In the genomic region with DNA sequence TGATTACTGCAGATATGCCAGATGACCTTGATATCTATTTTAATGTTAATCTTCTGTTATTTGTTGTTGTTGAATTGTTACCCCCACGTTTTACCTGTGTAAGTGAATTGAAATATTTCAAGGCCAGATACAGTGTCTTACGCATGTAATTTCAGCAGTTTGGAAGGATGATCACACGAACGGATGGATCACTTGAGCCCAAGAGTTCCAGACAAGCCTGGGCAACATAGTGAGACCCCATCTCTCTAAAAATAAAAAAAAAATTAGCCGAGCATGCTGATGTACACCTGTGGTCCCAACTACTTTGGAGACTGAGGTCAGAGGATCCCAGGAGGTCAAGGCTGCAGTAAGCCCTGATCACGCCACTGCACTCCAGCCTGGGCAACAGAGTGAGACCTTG, we compare ENCODE assay signal across 11 cellular contexts. TPM values are rescaled to one million over a fixed set of nuclear protein-coding genes. Genes with fewer than 3 reads are reported as not detected.
DNase-seq lines count a peak whose midpoint lies in the region; ATAC-seq and TF ChIP-seq lines count a peak whose summit lies in the region.
"Had no signal": no experiment of that assay in that cellular context is flagged by ENCODE, and none has a peak within 500 bp of the region (broad histone marks: within the 10 kb centered on the region; RNA-seq: fewer than 3 reads in every experiment).

No MANE protein-coding gene starts in this region.

- H3K4me3 Mint-ChIP-seq in activated naive CD4-positive, alpha-beta T cell treated with anti-CD3 and anti-CD28 coated beads for 36 hours, result no peak overlapping the region
- no peak overlapping the region for H3K4me3 Mint-ChIP-seq in T-cell
- no peak overlapping the region for H3K4me3 Mint-ChIP-seq in stimulated activated naive CD8-positive, alpha-beta T cell treated with anti-CD3 and anti-CD28 coated beads, Interleukin-15, amount 100 ng/mL, for 72 hours

- no peaks in the 10 kb centered on the region for H3K27me3 Mint-ChIP-seq in activated naive CD4-positive, alpha-beta T cell treated with anti-CD3 and anti-CD28 coated beads for 36 hours (ENCODE audit: low read depth)
- H3K27me3 Mint-ChIP-seq in T-cell, result no peaks in the 10 kb centered on the region
- no peaks in the 10 kb centered on the region for H3K27me3 Mint-ChIP-seq in stimulated activated naive CD8-positive, alpha-beta T cell treated with anti-CD3 and anti-CD28 coated beads, Interleukin-15, amount 100 ng/mL, for 72 hours

- H3K27me3 ChIP-seq in esophagus squamous epithelium (no peaks in the 10 kb centered on the region), aorta (ENCODE audit: control insufficient read depth in 1 of 2, insufficient read depth in 2 of 2, low read length in 1 of 2) (no peaks in the 10 kb centered on the region)

- DNase-seq in activated naive CD4-positive, alpha-beta T cell treated with anti-CD3 and anti-CD28 coated beads for 36 hours, result no peak
- no peak for DNase-seq in activated naive CD4-positive, alpha-beta T cell treated with anti-CD3 and anti-CD28 coated beads, Interleukin-2, amount 50 U/mL, for 16 hours
- DNase-seq in T-cell (no peak), esophagus squamous epithelium (lab: John Stamatoyannopoulos, UW) (no peak), aorta (no peak), GOT3 (lab: John Stamatoyannopoulos, UW) (no peak)
- DNase-seq in stimulated activated naive CD8-positive, alpha-beta T cell treated with anti-CD3 and anti-CD28 coated beads, Interleukin-15, amount 100 ng/mL, for 72 hours, result no peak
- DNase-seq: activated CD8-positive, alpha-beta memory T cell treated with anti-CD3 and anti-CD28 coated beads, Interleukin-2, amount 50 U/mL, for 4 hours; cortex of kidney; NCI-H524 had no signal

- intact Hi-C loops in activated naive CD4-positive, alpha-beta T cell treated with anti-CD3 and anti-CD28 coated beads for 36 hours (cut with micrococcal nuclease), result no loop called here
- intact Hi-C loops in esophagus squamous epithelium (cut with DNase I) (no loop called here), aorta (cut with DNase I) (no loop called here)

- CTCF ChIA-PET in activated naive CD4-positive, alpha-beta T cell treated with anti-CD3 and anti-CD28 coated beads for 36 hours (lab: Charles Lee), result interaction anchor here (0.6 kb wide), 1 partner anchor 33 kb away, joined by 3 read pairs; no protein-coding TSS in a partner anchor
- CTCF ChIA-PET in T-cell (lab: Charles Lee), result interaction anchor here in 1 of 2 donors (0.7 kb wide), 1 partner anchor 571 kb away, joined by 5 read pairs; no protein-coding TSS in a partner anchor

- H3K4me3 ChIP-seq in esophagus squamous epithelium, result no peak overlapping the region
- no peak overlapping the region for H3K4me3 ChIP-seq in aorta (ENCODE audit: low read length in 2 of 2)

- peak overlapping the region; percentile 83 for H3K27ac Mint-ChIP-seq in activated naive CD4-positive, alpha-beta T cell treated with anti-CD3 and anti-CD28 coated beads for 36 hours
- H3K27ac Mint-ChIP-seq in T-cell, result peak overlapping the region; percentile 46 to 58
- peak overlapping the region; percentile 19 to 40 for H3K27ac Mint-ChIP-seq in stimulated activated naive CD8-positive, alpha-beta T cell treated with anti-CD3 and anti-CD28 coated beads, Interleukin-15, amount 100 ng/mL, for 72 hours

- H3K4me1 ChIP-seq in esophagus squamous epithelium (peaks cover 0 to 15% (median 4%) of the 10 kb centered on the region in 3 donors), aorta (ENCODE audit: control insufficient read depth in 1 of 2, insufficient read depth in 2 of 2, low read length in 2 of 2) (peaks cover 1 to 5% of the 10 kb centered on the region in 2 donors)

- POLR2A ChIA-PET in T-cell (lab: Charles Lee), result no interaction called here

- H3K4me1 Mint-ChIP-seq in activated naive CD4-positive, alpha-beta T cell treated with anti-CD3 and anti-CD28 coated beads for 36 hours (ENCODE audit: low read depth), result peaks cover 40% of the 10 kb centered on the region
- H3K4me1 Mint-ChIP-seq in T-cell, result peaks cover 27 to 33% (median 30%) of the 10 kb centered on the region in 3 donors
- peaks cover 30% of the 10 kb centered on the region for H3K4me1 Mint-ChIP-seq in stimulated activated naive CD8-positive, alpha-beta T cell treated with anti-CD3 and anti-CD28 coated beads, Interleukin-15, amount 100 ng/mL, for 72 hours

- peaks cover 50% of the 10 kb centered on the region for H3K36me3 Mint-ChIP-seq in activated naive CD4-positive, alpha-beta T cell treated with anti-CD3 and anti-CD28 coated beads for 36 hours (ENCODE audit: low read depth)
- peaks cover 73% of the 10 kb centered on the region for H3K36me3 Mint-ChIP-seq in T-cell

- no peaks in the 10 kb centered on the region for H3K9me3 ChIP-seq in esophagus squamous epithelium
- H3K9me3 ChIP-seq in aorta (ENCODE audit: control insufficient read depth, low read length), result no peaks in the 10 kb centered on the region

- TF ChIP-seq CTCF in esophagus squamous epithelium (IDR thresholded peaks at IDR 0.05), result no peak

- H3K27ac ChIP-seq in esophagus squamous epithelium (peak overlapping the region in 3 of 4 donors; percentile 3 to 49 (median 12)), aorta (ENCODE audit: low read depth in 1 of 2, low read length in 2 of 2) (no peak overlapping the region)

- 72 to 80% methylated on average over 6 of the region's 6 CpGs for WGBS in esophagus squamous epithelium, 2 donors
- 81 to 86% methylated on average over 6 of the region's 6 CpGs for WGBS in aorta, 2 donors

- no peak for TF ChIP-seq POLR2A in esophagus squamous epithelium (IDR thresholded peaks at IDR 0.05)

- ATAC-seq in T-cell (replicated peaks in 1 of 4) (no peak), aorta (ENCODE audit: low FRiP score) (no peak), HG02884 (IDR thresholded peaks at IDR 0.05; ENCODE audit: unreplicated experiment) (no peak)
- no peak for ATAC-seq in stimulated activated naive CD8-positive, alpha-beta T cell treated with anti-CD3 and anti-CD28 coated beads, Interleukin-15, amount 100 ng/mL, for 72 hours

- H3K36me3 ChIP-seq in esophagus squamous epithelium (peaks cover 0 to 89% (median 3%) of the 10 kb centered on the region in 3 donors), aorta (ENCODE audit: control insufficient read depth in 1 of 2, insufficient read depth in 2 of 2, low read length in 1 of 2) (no peaks in the 10 kb centered on the region)

- H3K9me3 Mint-ChIP-seq in activated naive CD4-positive, alpha-beta T cell treated with anti-CD3 and anti-CD28 coated beads for 36 hours, result peaks cover 9% of the 10 kb centered on the region
- peaks cover 5 to 9% (median 6%) of the 10 kb centered on the region in 3 donors for H3K9me3 Mint-ChIP-seq in T-cell
- H3K9me3 Mint-ChIP-seq in stimulated activated naive CD8-positive, alpha-beta T cell treated with anti-CD3 and anti-CD28 coated beads, Interleukin-15, amount 100 ng/mL, for 72 hours, result peaks cover 0 to 2% of the 10 kb centered on the region in 2 donors

RNA-seq across cellular contexts. Expression of gene SDCCAG8, which starts 32.2 kb away (rescaled TPM):
- 10 to 100 TPM; 24.5 to 29.9 TPM for total RNA-seq in activated naive CD4-positive, alpha-beta T cell treated with anti-CD3 and anti-CD28 coated beads for 36 hours
- total RNA-seq in T-cell (10 to 100 TPM; 23.5 to 37.5 (median 31.2) TPM), esophagus squamous epithelium (10 to 100 TPM; 17.5 to 37.6 (median 21.7) TPM), aorta (10 to 100 TPM; 39.4 to 93.4 TPM)
- 10 to 100 TPM; 23.2 to 24.9 TPM for polyA plus RNA-seq in aorta

RNA-seq across cellular contexts. Expression of gene CEP170, which starts 33.0 kb away (rescaled TPM):
- 10 to 100 TPM; 52.9 to 53.0 TPM for total RNA-seq in activated naive CD4-positive, alpha-beta T cell treated with anti-CD3 and anti-CD28 coated beads for 36 hours
- 10 to 100 TPM; 32.7 to 50.4 (median 37.0) TPM for total RNA-seq in T-cell
- 10 to 100 TPM; 10.4 to 19.5 (median 11.4) TPM for total RNA-seq in esophagus squamous epithelium
- total RNA-seq in aorta, result 100 to 1,000 TPM in 1 of 2 donors, 10 to 100 TPM in 1; 63.5 to 120 TPM
- polyA plus RNA-seq in aorta, result 10 to 100 TPM; 12.9 to 13.7 TPM

Comparison
In these comparisons a context has a peak if more than half of its experiments do, and no peak if none do; other contexts are left out.
1. H3K27ac Mint-ChIP-seq: peak in every context shown above with its lines; median percentile 83 in activated naive CD4-positive, alpha-beta T cell treated with anti-CD3 and anti-CD28 coated beads for 36 hours; 52 in T-cell; 30 in stimulated activated naive CD8-positive, alpha-beta T cell treated with anti-CD3 and anti-CD28 coated beads, Interleukin-15, amount 100 ng/mL, for 72 hours.
2. H3K27ac ChIP-seq: peak in esophagus squamous epithelium (3 of 4); none in aorta (0 of 2).